10 cellular contexts compared by ENCODE assay signal in the genomic region with DNA sequence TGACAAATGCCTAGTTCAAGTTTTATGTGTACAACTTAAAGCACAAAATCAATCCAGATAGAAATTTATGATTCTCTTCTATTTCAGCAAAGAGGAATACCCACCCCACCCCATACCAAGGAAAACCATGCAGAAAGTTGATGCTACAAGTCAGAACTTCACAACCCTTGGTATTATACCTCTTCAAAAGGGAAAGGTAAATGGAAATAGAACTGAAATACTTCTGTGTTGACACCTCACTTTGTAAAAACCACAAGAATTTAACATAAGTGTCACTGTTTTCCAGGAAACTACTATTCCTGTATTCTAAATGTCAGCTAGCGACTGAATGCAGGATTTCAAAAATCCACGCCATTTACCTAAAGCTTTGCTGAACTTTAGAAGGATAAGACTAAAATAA. TPM values are rescaled to one million over a fixed set of nuclear protein-coding genes. Genes with fewer than 3 reads are reported as not detected.
DNase-seq lines count a peak whose midpoint lies in the region; TF ChIP-seq lines count a peak whose summit lies in the region.
"Had no signal": no experiment of that assay in that cellular context is flagged by ENCODE, and none has a peak within 500 bp of the region (broad histone marks: within the 10 kb centered on the region; RNA-seq: fewer than 3 reads in every experiment).

No MANE protein-coding gene starts in this region.

- no peak for DNase-seq in OCI-LY7 (ENCODE audit: low spot score)
- DNase-seq in coronary artery (ENCODE audit: low spot score) = no peak
- DNase-seq in NCI-H1417 (lab: John Stamatoyannopoulos, UW) = no peak
- DNase-seq in NCI-H524 (lab: John Stamatoyannopoulos, UW) = no peak
- DNase-seq in NAMALWA (ENCODE audit: low spot score) = no peak
- no peak for DNase-seq in amygdala (lab: John Stamatoyannopoulos, UW)
- DNase-seq: KG1 had no signal

- intact Hi-C loops in OCI-LY7 (cut with micrococcal nuclease; ENCODE audit: unreplicated experiment) = loop anchor here (5.0 to 10.0 kb wide), 2 partner anchors 81 to 96 kb away; partner anchors contain the start of gene RBM39

- H3K9me2 ChIP-seq in DOHH2 (replicated peaks; ENCODE audit: control insufficient read depth, low read length) = no peaks in the 10 kb centered on the region
- H3K9me2 ChIP-seq in OCI-LY7 (ENCODE audit: insufficient read depth, low read length) = no peaks in the 10 kb centered on the region

- H3K79me2 ChIP-seq in DOHH2 (ENCODE audit: control insufficient read depth, low read length) = peaks cover 92% of the 10 kb centered on the region
- peaks cover 87% of the 10 kb centered on the region for H3K79me2 ChIP-seq in OCI-LY7 (ENCODE audit: insufficient read depth, low read depth, low read length)

- peaks cover 49% of the 10 kb centered on the region for H4K20me1 ChIP-seq in DOHH2 (ENCODE audit: control insufficient read depth, insufficient read depth, low read depth, low read length)
- peaks cover 61% of the 10 kb centered on the region for H4K20me1 ChIP-seq in OCI-LY7 (ENCODE audit: insufficient read depth, low read length)

- H2AFZ ChIP-seq in OCI-LY7 (ENCODE audit: low read length) = no peak overlapping the region

- no peaks in the 10 kb centered on the region for H3F3A ChIP-seq in DOHH2 (ENCODE audit: control insufficient read depth, insufficient read depth)

- CTCF ChIA-PET in OCI-LY7 (lab: Charles Lee; ENCODE audit: unreplicated experiment) = no interaction called here

- H3K4me1 ChIP-seq in DOHH2 (ENCODE audit: control insufficient read depth, low read length) = peaks cover 65% of the 10 kb centered on the region
- H3K4me1 ChIP-seq in OCI-LY7 (ENCODE audit: insufficient read depth, low read length, poor library complexity, severe bottlenecking) = peaks cover 47% of the 10 kb centered on the region
- peaks cover 53 to 58% of the 10 kb centered on the region in 2 experiments for H3K4me1 ChIP-seq in neutrophil (ENCODE audit: control insufficient read depth in 1 of 2, insufficient read depth in 1 of 2, low read depth in 1 of 2, low read length in 1 of 2)

- no peaks in the 10 kb centered on the region for H3K27me3 ChIP-seq in DOHH2 (ENCODE audit: control insufficient read depth, low read length)
- no peaks in the 10 kb centered on the region for H3K27me3 ChIP-seq in neutrophil
- H3K27me3 ChIP-seq: cardiac muscle cell had no signal

- H3K27ac ChIP-seq in DOHH2 (ENCODE audit: low read depth, low read length) = no peak overlapping the region
- H3K27ac ChIP-seq in OCI-LY7 (ENCODE audit: low read depth, low read length, poor library complexity, severe bottlenecking) = no peak overlapping the region
- peak overlapping the region in 1 of 2 donors; percentile 55 for H3K27ac ChIP-seq in coronary artery
- H3K27ac ChIP-seq in neutrophil = peak overlapping the region; percentile 97
- H3K27ac ChIP-seq: cardiac muscle cell had no signal

- H3K4me2 ChIP-seq in DOHH2 (ENCODE audit: low read length) (peak overlapping the region; percentile 99), OCI-LY7 (ENCODE audit: low read length) (peak overlapping the region; percentile 96)

- H3K36me3 ChIP-seq in DOHH2 (ENCODE audit: control insufficient read depth, low read length) (peaks cover 73% of the 10 kb centered on the region), OCI-LY7 (ENCODE audit: insufficient read depth, low read length) (peaks cover 59% of the 10 kb centered on the region), neutrophil (no peaks in the 10 kb centered on the region)
- H3K36me3 ChIP-seq: cardiac muscle cell had no signal

- H3K4me3 ChIP-seq in DOHH2 (ENCODE audit: low read length) (peak overlapping the region; percentile 9; the same call in 1 of the 2 replicates), OCI-LY7 (ENCODE audit: low read depth, low read length, poor library complexity, severe bottlenecking) (peak overlapping the region; percentile 76), coronary artery (peak overlapping the region; percentile 88), neutrophil (ENCODE audit: low read depth in 1 of 2, low read length in 1 of 2) (no peak overlapping the region)

- no peaks in the 10 kb centered on the region for H3K9me3 ChIP-seq in DOHH2 (ENCODE audit: control insufficient read depth, insufficient read depth, low read length)
- H3K9me3 ChIP-seq in OCI-LY7 (ENCODE audit: low read length) = no peaks in the 10 kb centered on the region; the same call in 1 of the 2 replicates
- no peaks in the 10 kb centered on the region for H3K9me3 ChIP-seq in neutrophil

- POLR2A ChIA-PET in OCI-LY7 (lab: Charles Lee) = interaction anchor here (0.5 to 0.8 kb wide), 2 partner anchors 9 to 1131 kb away, joined by 3 to 4 read pairs; no protein-coding TSS in a partner anchor

- no peak for TF ChIP-seq CTCF in DOHH2 (IDR thresholded peaks at IDR 0.05; ENCODE audit: low read depth, low read length, poor library complexity, severe bottlenecking)
- TF ChIP-seq CTCF in OCI-LY7 (conservative IDR thresholded peaks at IDR 0.05; ENCODE audit: low read length) = no peak
- TF ChIP-seq CTCF in coronary artery (IDR thresholded peaks at IDR 0.05) = no peak
- no peak for TF ChIP-seq CTCF in neutrophil (IDR thresholded peaks at IDR 0.05)

- no TSS peak for BruUV-seq in OCI-LY7 (replicated peaks; lab: Mats Ljungman, UMichigan)

RNA-seq across cellular contexts. Expression of gene CPNE1, which starts 3.7 kb away (rescaled TPM):
- 83.3 and 83.7 TPM in 2 replicates for total RNA-seq in OCI-LY7 (2014; rRNA removed; shearing (Covaris generic))
- total RNA-seq in OCI-LY7 (2022) = 193 and 202 TPM in 2 replicates

RNA-seq across cellular contexts. Expression of gene RBM12, which starts 3.7 kb away (rescaled TPM):
- total RNA-seq in OCI-LY7 (2014; rRNA removed; shearing (Covaris generic)) = 63.8 and 66.3 TPM in 2 replicates
- total RNA-seq in OCI-LY7 (2022) = 152 and 160 TPM in 2 replicates

RNA-seq across cellular contexts. Expression of gene NFS1, which starts 38.1 kb away (rescaled TPM):
- 32.8 and 56.2 TPM in 2 replicates for total RNA-seq in OCI-LY7 (2014; rRNA removed; shearing (Covaris generic))
- 41.3 and 43.4 TPM in 2 replicates for total RNA-seq in OCI-LY7 (2022)

RNA-seq across cellular contexts. Expression of gene ROMO1, which starts 38.2 kb away (rescaled TPM):
- 393 and 411 TPM in 2 replicates for total RNA-seq in OCI-LY7 (2014; rRNA removed; shearing (Covaris generic))
- 109 and 164 TPM in 2 replicates for total RNA-seq in OCI-LY7 (2022)

RNA-seq across cellular contexts. Expression of gene SPAG4, which starts 45.4 kb away (rescaled TPM):
- total RNA-seq in OCI-LY7 (2014; rRNA removed; shearing (Covaris generic)) = 12.1 and 24.7 TPM in 2 replicates
- total RNA-seq in OCI-LY7 (2022) = 58.2 and 64.2 TPM in 2 replicates

Comparison
In these comparisons a context has a peak if more than half of its experiments do, and no peak if none do; other contexts are left out.
1. H3K4me3 ChIP-seq: peak in DOHH2 (single experiment), OCI-LY7 (single experiment) and coronary artery (single experiment); none in neutrophil (0 of 2).